Comparison of ENCODE assay signal across 12 cellular contexts in genomic region chr17:46764709-46765401, GRCh38. TPM values are rescaled to one million over a fixed set of nuclear protein-coding genes. Genes with fewer than 3 reads are reported as not detected.
DNase-seq lines count a peak whose midpoint lies in the region; FAIRE-seq and TF ChIP-seq lines count a peak whose summit lies in the region.
"Had no signal": no experiment of that assay in that cellular context is flagged by ENCODE, and none has a peak within 500 bp of the region (broad histone marks: within the 10 kb centered on the region; RNA-seq: fewer than 3 reads in every experiment).

No MANE protein-coding gene starts in this region.

- H3K4me3 Mint-ChIP-seq in activated CD4-positive, alpha-beta T cell treated with anti-CD3 and anti-CD28 coated beads, Interleukin-2, amount 10 ng/mL, durations not matched to agents 7 days and 5 days = no peak overlapping the region
- H3K4me3 Mint-ChIP-seq: activated T-cell treated with anti-CD3 and anti-CD28 coated beads, Interleukin-2, amount 50 U/mL, for 72 hours; CD4-positive, alpha-beta memory T cell had no signal

- H3K36me3 ChIP-seq in bronchial epithelial cell (ENCODE audit: control insufficient read depth, insufficient read depth, low read length) = no peaks in the 10 kb centered on the region
- peaks cover 0 to 10% (median 5%) of the 10 kb centered on the region in 4 donors for H3K36me3 ChIP-seq in liver (ENCODE audit: control insufficient read depth in 4 of 4, insufficient read depth in 3 of 4, low read depth in 1 of 4, low read length in 3 of 4)
- H3K36me3 ChIP-seq in MM.1S (replicated peaks; ENCODE audit: insufficient read depth, low read length) = no peaks in the 10 kb centered on the region

- no peaks in the 10 kb centered on the region for H3K36me3 Mint-ChIP-seq in activated CD4-positive, alpha-beta T cell treated with anti-CD3 and anti-CD28 coated beads, Interleukin-2, amount 10 ng/mL, durations not matched to agents 7 days and 5 days (ENCODE audit: low read depth)
- H3K36me3 Mint-ChIP-seq: CD4-positive, alpha-beta memory T cell had no signal

- peaks cover 19% of the 10 kb centered on the region for H3K27me3 Mint-ChIP-seq in activated CD4-positive, alpha-beta T cell treated with anti-CD3 and anti-CD28 coated beads, Interleukin-2, amount 10 ng/mL, durations not matched to agents 7 days and 5 days

- CTCF ChIA-PET in AG04450 (lab: Charles Lee) = no interaction called here
- CTCF ChIA-PET in activated CD4-positive, alpha-beta T cell treated with anti-CD3 and anti-CD28 coated beads, Interleukin-2, amount 10 ng/mL, durations not matched to agents 7 days and 5 days (lab: Charles Lee) = no interaction called here

- H3K9me3 ChIP-seq in AG04450 (ENCODE audit: control insufficient read depth, insufficient read depth, low read length) = peaks cover 7% of the 10 kb centered on the region; the same call in 1 of the 2 replicates
- H3K9me3 ChIP-seq in liver (ENCODE audit: control insufficient read depth in 4 of 4, low read length in 3 of 4) = no peaks in the 10 kb centered on the region
- H3K9me3 ChIP-seq in MM.1S (replicated peaks; ENCODE audit: insufficient read depth, low read length) = no peaks in the 10 kb centered on the region

- H2AFZ ChIP-seq in MM.1S (ENCODE audit: low read length) = no peak overlapping the region
- H2AFZ ChIP-seq: parathyroid adenoma had no signal

- H3K27ac ChIP-seq in AG04450 (ENCODE audit: low read depth, low read length) (peak overlapping the region; percentile 39), liver (ENCODE audit: low read depth in 1 of 2, low read length in 2 of 2) (peak overlapping the region in 1 of 2 donors; percentile 19), MM.1S (ENCODE audit: low read length) (no peak overlapping the region)
- H3K27ac ChIP-seq: parathyroid adenoma, SK-N-MC had no signal

- no peaks in the 10 kb centered on the region for H3K9me2 ChIP-seq in MM.1S (replicated peaks; ENCODE audit: insufficient read depth, low read length)

- H3K27ac Mint-ChIP-seq in activated CD4-positive, alpha-beta T cell treated with anti-CD3 and anti-CD28 coated beads, Interleukin-2, amount 10 ng/mL, durations not matched to agents 7 days and 5 days = no peak overlapping the region
- H3K27ac Mint-ChIP-seq: activated T-cell treated with anti-CD3 and anti-CD28 coated beads, Interleukin-2, amount 50 U/mL, for 72 hours; CD4-positive, alpha-beta memory T cell had no signal

- DNase-seq in AG04450 (ENCODE audit: low read depth, low spot score) = peak; percentile 27
- DNase-seq in LNCaP clone FGC (ENCODE audit: low read depth) = peak; percentile 66
- DNase-seq in bronchial epithelial cell (ENCODE audit: low read depth) = peak; percentile 72
- DNase-seq in activated CD4-positive, alpha-beta T cell treated with anti-CD3 and anti-CD28 coated beads, Interleukin-2, amount 10 ng/mL, durations not matched to agents 7 days and 5 days = no peak
- DNase-seq in GM12892 (ENCODE audit: insufficient read length) = no peak
- no peak for DNase-seq in MM.1S
- no peak for DNase-seq in NCI-H146 (lab: John Stamatoyannopoulos, UW)
- DNase-seq: activated T-cell treated with anti-CD3 and anti-CD28 coated beads, Interleukin-2, amount 50 U/mL, for 72 hours; CD4-positive, alpha-beta memory T cell had no signal

- H3K4me1 ChIP-seq in liver (ENCODE audit: control insufficient read depth in 4 of 4, insufficient read depth in 4 of 4, low read length in 3 of 4) = peaks cover 0 to 5% (median 2%) of the 10 kb centered on the region in 4 donors
- H3K4me1 ChIP-seq in MM.1S (ENCODE audit: low read length) = no peaks in the 10 kb centered on the region
- H3K4me1 ChIP-seq: parathyroid adenoma had no signal

- H3K4me2 ChIP-seq in MM.1S (ENCODE audit: low read depth, low read length) = no peak overlapping the region

- no peak for TF ChIP-seq RAD21 in liver (IDR thresholded peaks at IDR 0.05)

- H3K4me1 Mint-ChIP-seq in activated CD4-positive, alpha-beta T cell treated with anti-CD3 and anti-CD28 coated beads, Interleukin-2, amount 10 ng/mL, durations not matched to agents 7 days and 5 days = peaks cover 1% of the 10 kb centered on the region

- TF ChIP-seq POLR2A in GM12892 (IDR thresholded peaks at IDR 0.05; ENCODE audit: low read depth, low read length) = no peak

- no peaks in the 10 kb centered on the region for H3K79me2 ChIP-seq in MM.1S (ENCODE audit: low read length)
- H3K79me2 ChIP-seq: parathyroid adenoma had no signal

- H3K9me3 Mint-ChIP-seq in activated CD4-positive, alpha-beta T cell treated with anti-CD3 and anti-CD28 coated beads, Interleukin-2, amount 10 ng/mL, durations not matched to agents 7 days and 5 days = no peaks in the 10 kb centered on the region
- H3K9me3 Mint-ChIP-seq: activated T-cell treated with anti-CD3 and anti-CD28 coated beads, Interleukin-2, amount 50 U/mL, for 72 hours; CD4-positive, alpha-beta memory T cell had no signal

- H3K4me3 ChIP-seq in AG04450 (ENCODE audit: low read depth, low read length) (no peak overlapping the region), LNCaP clone FGC (ENCODE audit: low read depth, low read length) (no peak overlapping the region), bronchial epithelial cell (ENCODE audit: low read depth, low read length) (no peak overlapping the region), liver (ENCODE audit: low read depth in 1 of 3, low read length in 3 of 3) (no peak overlapping the region), MM.1S (ENCODE audit: low read length) (no peak overlapping the region)
- H3K4me3 ChIP-seq: SK-N-MC had no signal

- H3K27me3 ChIP-seq in AG04450 (ENCODE audit: control insufficient read depth, insufficient read depth, low read length) (no peaks in the 10 kb centered on the region), bronchial epithelial cell (ENCODE audit: control insufficient read depth, insufficient read depth, low read length) (no peaks in the 10 kb centered on the region), liver (ENCODE audit: control insufficient read depth in 4 of 4, insufficient read depth in 4 of 4, low read length in 3 of 4) (no peaks in the 10 kb centered on the region), MM.1S (replicated peaks; ENCODE audit: insufficient read depth, low read length) (peaks cover 6% of the 10 kb centered on the region)

- H3K9ac ChIP-seq in liver (ENCODE audit: low read depth in 1 of 2, low read length in 2 of 2) (no peak overlapping the region), MM.1S (ENCODE audit: low read length) (no peak overlapping the region)
- H3K9ac ChIP-seq: parathyroid adenoma had no signal

- 74% methylated on average over 13 of the region's 13 CpGs for WGBS in liver

- no peaks in the 10 kb centered on the region for H3F3A ChIP-seq in MM.1S (ENCODE audit: insufficient read depth, low read length)

- POLR2A ChIA-PET in AG04450 (lab: Yijun Ruan, JAX) = no interaction called here
- POLR2A ChIA-PET in activated CD4-positive, alpha-beta T cell treated with anti-CD3 and anti-CD28 coated beads, Interleukin-2, amount 10 ng/mL, durations not matched to agents 7 days and 5 days (lab: Charles Lee) = no interaction called here

- no peaks in the 10 kb centered on the region for H4K20me1 ChIP-seq in MM.1S (ENCODE audit: insufficient read depth, low read length)

- no peak for TF ChIP-seq CTCF in AG04450 (IDR thresholded peaks at IDR 0.05; ENCODE audit: low read depth, low read length)
- TF ChIP-seq CTCF in LNCaP clone FGC (IDR thresholded peaks at IDR 0.05; ENCODE audit: control insufficient read depth, extremely low read depth, insufficient read depth) = no peak
- no peak for TF ChIP-seq CTCF in bronchial epithelial cell (IDR thresholded peaks at IDR 0.05; ENCODE audit: insufficient read depth, low read length, severe bottlenecking)
- no peak for TF ChIP-seq CTCF in liver (IDR thresholded peaks at IDR 0.05; ENCODE audit: low read depth, low read length, missing input control)
- TF ChIP-seq CTCF in MM.1S (IDR thresholded peaks at IDR 0.05; ENCODE audit: low read length) = no peak

- FAIRE-seq in bronchial epithelial cell (lab: Jason Lieb, UNC) (no peak), GM12892 (lab: Jason Lieb, UNC) (no peak)

TF ChIP-seq in liver, 16 proteins besides CTCF, POLR2A, EP300 and RAD21:
- TF ChIP-seq HNF4G (IDR thresholded peaks at IDR 0.05) = no peak
- peak; percentile 19 for TF ChIP-seq REST (IDR thresholded peaks at IDR 0.05)
- no peak for TF ChIP-seq FOXA1 (IDR thresholded peaks at IDR 0.05)

RNA-seq across cellular contexts. Expression of gene WNT3, which starts 53.6 kb away (rescaled TPM):
- 1.1 and 1.4 TPM in 2 replicates for polyA plus RNA-seq in AG04450 (2011; rRNA removed)
- 0.96 and 1.1 TPM in 2 replicates for polyA minus RNA-seq in AG04450 (2011; rRNA and poly(A)+ RNA removed)
- total RNA-seq in bronchial epithelial cell = 0.79 and 1.0 TPM in 2 replicates
- 1 to 10 TPM in 1 of 2 donors, under 1 TPM in 1; 0.19 to 4.3 TPM for total RNA-seq in liver
- 1 to 10 TPM; 2.1 to 3.3 TPM for polyA plus RNA-seq in liver
- total RNA-seq in activated CD4-positive, alpha-beta T cell treated with anti-CD3 and anti-CD28 coated beads, Interleukin-2, amount 10 ng/mL, durations not matched to agents 7 days and 5 days = not detected
- polyA plus RNA-seq in GM12892 (2012; ENCODE audit: missing spikeins) = not detected
- total RNA-seq: CD4-positive, alpha-beta memory T cell had no signal
- polyA plus RNA-seq: CD4-positive, alpha-beta memory T cell had no signal

Comparison
In these comparisons a context has a peak if more than half of its experiments do, and no peak if none do; other contexts are left out.
1. DNase-seq: peak in AG04450 (single experiment), LNCaP clone FGC (single experiment) and bronchial epithelial cell (single experiment); none in activated CD4-positive, alpha-beta T cell treated with anti-CD3 and anti-CD28 coated beads, Interleukin-2, amount 10 ng/mL, durations not matched to agents 7 days and 5 days (single experiment), GM12892 (single experiment), MM.1S (single experiment) and NCI-H146 (single experiment).